In genomic region chr13:95301135-95301946, GRCh38 we compare ENCODE assay signal across 1 cellular context.
TF ChIP-seq lines count a peak whose summit lies in the region.

ABCC4 (minus strand) TSS chr13:95301451; CDS start chr13:95301314, 137 bp downstream.

TF ChIP-seq in K562, 482 proteins besides CTCF, POLR2A, EP300 and RAD21 (continued from another document and continues in another):
- TF ChIP-seq VEZF1 (CRISPR knock-in tag; IDR thresholded peaks at IDR 0.05) (peak; percentile 24; the same call in 1 of the 2 replicates), CCNT2 (IDR thresholded peaks at IDR 0.05; ENCODE audit: borderline replicate concordance, extremely low read depth, insufficient read length, low read depth, low read length) (peak; percentile 67), PRDM10 (IDR thresholded peaks at IDR 0.05; ENCODE audit: partially characterized antibody) (peak; percentile 30), SMAD4 (CRISPR knock-in tag; conservative IDR thresholded peaks at IDR 0.05) (peak; percentile 85), HNRNPLL (IDR thresholded peaks at IDR 0.05; ENCODE audit: low read depth, low read length, poor library complexity, severe bottlenecking) (peak; percentile 27), ZNF511 (CRISPR knock-in tag; IDR thresholded peaks at IDR 0.05) (peak; percentile 39; the same call in 1 of the 2 replicates), RHOXF2B (CRISPR knock-in tag; conservative IDR thresholded peaks at IDR 0.05) (no peak), HDAC2 (IDR thresholded peaks at IDR 0.05) (no peak), CTBP1 (IDR thresholded peaks at IDR 0.05; ENCODE audit: borderline replicate concordance) (peak; percentile 90), NR3C1 (CRISPR knock-in tag; IDR thresholded peaks at IDR 0.05) (peak; percentile 21; the same call in 1 of the 2 replicates), ZFX (CRISPR knock-in tag; IDR thresholded peaks at IDR 0.05) (peak; percentile 71), ZNF395 (CRISPR knock-in tag; IDR thresholded peaks at IDR 0.05) (peak; percentile 69; the same call in 1 of the 2 replicates), ETV5 (CRISPR knock-in tag; IDR thresholded peaks at IDR 0.05; ENCODE audit: low read depth) (no peak), ZNF639 (CRISPR knock-in tag; conservative IDR thresholded peaks at IDR 0.05 in 1 of 2, IDR thresholded peaks at IDR 0.05 in 1 of 2) (peak in 1 of 2 experiments; percentile 82; a peak in 2 of 4 replicates), ZNF717 (CRISPR knock-in tag; IDR thresholded peaks at IDR 0.05) (no peak), MCM3 (IDR thresholded peaks at IDR 0.05) (no peak), LCOR (CRISPR knock-in tag; IDR thresholded peaks at IDR 0.05) (peak; percentile 76), PHF20 (IDR thresholded peaks at IDR 0.05; ENCODE audit: partially characterized antibody) (no peak), ZBTB11 (CRISPR knock-in tag; IDR thresholded peaks at IDR 0.05) (no peak), HMGN3 (IDR thresholded peaks at IDR 0.05; ENCODE audit: borderline replicate concordance, extremely low read depth, insufficient read length, low read depth, low read length) (peak; percentile 42), FIP1L1 (IDR thresholded peaks at IDR 0.05; ENCODE audit: low read depth, low read length, poor library complexity, severe bottlenecking) (peak; percentile 43), ELF1 (tag; IDR thresholded peaks at IDR 0.05) (peak; percentile 89), ZBTB7A (IDR thresholded peaks at IDR 0.05; ENCODE audit: borderline replicate concordance, control insufficient read depth, low read depth, low read length) (peak; percentile 38; the same call in 1 of the 2 replicates), MAX (CRISPR knock-in tag; IDR thresholded peaks at IDR 0.05) (peak; percentile 76), GMEB1 (CRISPR knock-in tag; IDR thresholded peaks at IDR 0.05) (peak; percentile 81), CBX3 (IDR thresholded peaks at IDR 0.05; ENCODE audit: borderline replicate concordance in 1 of 2, low read length in 2 of 2) (peak in 1 of 2 experiments; percentile 43; a peak in 1 of 3 replicates), ARID4B (CRISPR knock-in tag; IDR thresholded peaks at IDR 0.05) (peak; percentile 68; the same call in 1 of the 2 replicates), GABPB1 (CRISPR knock-in tag; IDR thresholded peaks at IDR 0.05) (peak; percentile 53; the same call in 1 of the 2 replicates)
